ENCODE assay signal across 8 cellular contexts in genomic region chr11:88552377-88553029, GRCh38.
A peak's percentile ranks its signal among the peaks of the same experiment; 100 is the strongest.
DNase-seq lines count a peak whose midpoint lies in the region; ATAC-seq and TF ChIP-seq lines count a peak whose summit lies in the region.

No MANE protein-coding gene starts in this region.

- no peaks in the 10 kb centered on the region for H3K36me3 Mint-ChIP-seq in activated naive CD4-positive, alpha-beta T cell treated with anti-CD3 and anti-CD28 coated beads for 36 hours (ENCODE audit: low read depth)

- DNase-seq in GDM1 (lab: John Stamatoyannopoulos, UW) (peak; percentile 33), RWPE2 (ENCODE audit: low spot score) (no peak), iPS-NIHi7 (ENCODE audit: extremely low spot score) (peak; percentile 49), cerebellar nuclear complex (lab: John Stamatoyannopoulos, UW) (no peak)
- DNase-seq in activated naive CD4-positive, alpha-beta T cell treated with anti-CD3 and anti-CD28 coated beads for 36 hours = peak; percentile 76
- peak; percentile 1 for DNase-seq in stimulated activated CD8-positive, alpha-beta memory T cell treated with anti-CD3 and anti-CD28 coated beads, Interleukin-12 subunit alpha, Interleukin-12 subunit beta, amount 100 ng/mL, for 4 hours (ENCODE audit: low read depth)

- H3K4me1 Mint-ChIP-seq in activated naive CD4-positive, alpha-beta T cell treated with anti-CD3 and anti-CD28 coated beads for 36 hours (ENCODE audit: low read depth) = peaks cover 3% of the 10 kb centered on the region

- no peak overlapping the region for H3K4me3 ChIP-seq in RWPE2 (ENCODE audit: severe bottlenecking)

- H3K27ac Mint-ChIP-seq in activated naive CD4-positive, alpha-beta T cell treated with anti-CD3 and anti-CD28 coated beads for 36 hours = no peak overlapping the region

- H3K4me1 ChIP-seq in RWPE2 (ENCODE audit: insufficient read depth, poor library complexity, severe bottlenecking) = peaks cover 18% of the 10 kb centered on the region

- no peak overlapping the region for H3K27ac ChIP-seq in RWPE2 (ENCODE audit: poor library complexity, severe bottlenecking)

- H3K4me3 Mint-ChIP-seq in activated naive CD4-positive, alpha-beta T cell treated with anti-CD3 and anti-CD28 coated beads for 36 hours = no peak overlapping the region

- no peaks in the 10 kb centered on the region for H3K36me3 ChIP-seq in RWPE2 (ENCODE audit: low read depth)

- H3K9me3 ChIP-seq in RWPE2 (ENCODE audit: severe bottlenecking) = no peaks in the 10 kb centered on the region

- ATAC-seq in GM19467 (IDR thresholded peaks at IDR 0.05; ENCODE audit: unreplicated experiment) = peak; percentile 96
- peak; percentile 91 for ATAC-seq in HG03457 (IDR thresholded peaks at IDR 0.05; ENCODE audit: unreplicated experiment)
- ATAC-seq in RWPE2 (ENCODE audit: low read depth) = no peak

- no peaks in the 10 kb centered on the region for H3K9me3 Mint-ChIP-seq in activated naive CD4-positive, alpha-beta T cell treated with anti-CD3 and anti-CD28 coated beads for 36 hours

- CTCF ChIA-PET in activated naive CD4-positive, alpha-beta T cell treated with anti-CD3 and anti-CD28 coated beads for 36 hours (lab: Charles Lee) = interaction anchor here (0.6 to 3.8 kb wide), 24 partner anchors 9 to 674 kb away, joined by 3 to 41 read pairs (median 3); no protein-coding TSS in a partner anchor

- H3K27me3 Mint-ChIP-seq in activated naive CD4-positive, alpha-beta T cell treated with anti-CD3 and anti-CD28 coated beads for 36 hours (ENCODE audit: low read depth) = no peaks in the 10 kb centered on the region

- no peaks in the 10 kb centered on the region for H3K27me3 ChIP-seq in RWPE2 (ENCODE audit: insufficient read depth, poor library complexity, severe bottlenecking)

- TF ChIP-seq CTCF in RWPE2 (IDR thresholded peaks at IDR 0.05; ENCODE audit: poor library complexity, severe bottlenecking) = peak; percentile 60

- intact Hi-C loops in activated naive CD4-positive, alpha-beta T cell treated with anti-CD3 and anti-CD28 coated beads for 36 hours (cut with micrococcal nuclease) = loop anchor here (1.0 to 5.0 kb wide), 2 partner anchors 335 to 536 kb away; no protein-coding TSS in a partner anchor

Comparison
In these comparisons a context has a peak if more than half of its experiments do, and no peak if none do; other contexts are left out.
1. DNase-seq: peak in GDM1 (single experiment), activated naive CD4-positive, alpha-beta T cell treated with anti-CD3 and anti-CD28 coated beads for 36 hours (single experiment), iPS-NIHi7 (single experiment) and stimulated activated CD8-positive, alpha-beta memory T cell treated with anti-CD3 and anti-CD28 coated beads, Interleukin-12 subunit alpha, Interleukin-12 subunit beta, amount 100 ng/mL, for 4 hours (single experiment); none in RWPE2 (single experiment) and cerebellar nuclear complex (0 of 2).